In the genomic region with DNA sequence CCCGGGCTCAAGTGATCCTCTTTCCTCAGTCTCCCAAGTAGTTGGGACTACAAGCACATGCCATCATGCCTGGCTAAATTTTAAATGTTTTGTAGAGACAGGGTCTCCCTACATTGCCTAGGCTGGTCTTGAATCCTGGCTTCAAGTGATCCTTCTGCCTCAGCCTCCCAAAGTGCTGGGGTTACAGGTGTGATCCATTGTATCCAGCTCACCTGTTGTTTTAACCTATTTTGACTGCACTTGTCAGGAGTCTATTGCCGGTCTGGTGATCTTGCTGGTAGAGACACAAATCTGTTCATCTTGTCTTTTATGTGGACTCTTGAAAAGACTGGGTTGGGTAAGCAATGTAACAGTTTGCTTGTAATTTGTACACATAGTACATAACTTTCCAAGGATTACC, we compare ENCODE assay signal across 31 cellular contexts. TPM values are rescaled to one million over a fixed set of nuclear protein-coding genes. Genes with fewer than 3 reads are reported as not detected.
A peak's percentile ranks its signal among the peaks of the same experiment; 100 is the strongest.
DNase-seq lines count a peak whose midpoint lies in the region; ATAC-seq and TF ChIP-seq lines count a peak whose summit lies in the region.
"Had no signal": no experiment of that assay in that cellular context is flagged by ENCODE, and none has a peak within 500 bp of the region (broad histone marks: within the 10 kb centered on the region; RNA-seq: fewer than 3 reads in every experiment).

No MANE protein-coding gene starts in this region.

- no peak overlapping the region for H4K8ac ChIP-seq in trophoblast cell (ENCODE audit: low read depth, low read length)

- H3K4ac ChIP-seq in trophoblast cell (ENCODE audit: low read depth, low read length) = peak overlapping the region; percentile 85

- TF ChIP-seq CTCF in CD14-positive monocyte (IDR thresholded peaks at IDR 0.05) (no peak), HEK293 (tag by site-specific recombination; IDR thresholded peaks at IDR 0.05) (no peak), adrenal gland (IDR thresholded peaks at IDR 0.05) (no peak), upper lobe of right lung (IDR thresholded peaks at IDR 0.05) (no peak)

- H3K27ac Mint-ChIP-seq in CD14-positive monocyte = peak overlapping the region in 4 of 7 donors; percentile 8 to 80 (median 53)
- H3K27ac Mint-ChIP-seq: activated CD4-positive, alpha-beta T cell treated with anti-CD3 and anti-CD28 coated beads, Interleukin-2, amount 10 ng/mL, durations not matched to agents 7 days and 5 days; activated CD8-positive, alpha-beta memory T cell treated with anti-CD3 and anti-CD28 coated beads, Interleukin-2, amount 10 ng/mL, durations not matched to agents 7 days and 5 days; activated naive CD4-positive, alpha-beta T cell treated with anti-CD3 and anti-CD28 coated beads for 36 hours had no signal

- peaks cover 0 to 4% (median 0%) of the 10 kb centered on the region in 7 donors for H3K9me3 Mint-ChIP-seq in CD14-positive monocyte
- H3K9me3 Mint-ChIP-seq: activated CD4-positive, alpha-beta T cell treated with anti-CD3 and anti-CD28 coated beads, Interleukin-2, amount 10 ng/mL, durations not matched to agents 7 days and 5 days; activated naive CD4-positive, alpha-beta T cell treated with anti-CD3 and anti-CD28 coated beads for 36 hours; neural crest cell had no signal

- no peak overlapping the region for H3K14ac ChIP-seq in trophoblast cell (ENCODE audit: low read length)

- H3K4me1 ChIP-seq in HEK293 (ENCODE audit: control insufficient read depth, insufficient read depth, low read length) (peaks cover 14% of the 10 kb centered on the region), adrenal gland (replicated peaks in 1 of 2) (peaks cover 56 to 89% of the 10 kb centered on the region in 2 donors), trophoblast cell (ENCODE audit: control insufficient read depth in 1 of 2, insufficient read depth in 2 of 2, low read length in 2 of 2) (peaks cover 9 to 18% of the 10 kb centered on the region in 2 experiments), upper lobe of right lung (peaks cover 50% of the 10 kb centered on the region)
- H3K4me1 ChIP-seq: BE2C had no signal

- no peak overlapping the region for H2BK5ac ChIP-seq in trophoblast cell (ENCODE audit: low read depth, low read length, poor library complexity)

- DNase-seq in CD14-positive monocyte (ENCODE audit: low spot score) = no peak
- no peak for DNase-seq in adrenal gland
- no peak for DNase-seq in trophoblast cell
- DNase-seq in glomerular visceral epithelial cell (ENCODE audit: extremely low spot score) = no peak
- no peak for DNase-seq in upper lobe of right lung
- no peak for DNase-seq in COLO829 (ENCODE audit: low spot score)
- DNase-seq: activated CD4-positive, alpha-beta T cell treated with anti-CD3 and anti-CD28 coated beads, Interleukin-2, amount 10 ng/mL, durations not matched to agents 7 days and 5 days; activated CD8-positive, alpha-beta memory T cell treated with anti-CD3 and anti-CD28 coated beads, Interleukin-2, amount 10 ng/mL, durations not matched to agents 7 days and 5 days; activated naive CD4-positive, alpha-beta T cell treated with anti-CD3 and anti-CD28 coated beads for 36 hours; BE2C; DMS53; effector memory CD4-positive, alpha-beta T cell; erythroblast; H7; NCI-H1417; NCI-H2029 treated with DMSO at 0.1 percent for 48 hours; NCI-H69; ovary; PC-3; stimulated activated naive CD4-positive, alpha-beta T cell treated with Interleukin-2 at 50 U/mL for 16 hours; T-helper 2 cell had no signal

- H3K18ac ChIP-seq in trophoblast cell (ENCODE audit: low read length) = peak overlapping the region; percentile 54

- WGBS in adrenal gland, 4 donors = 93 to 100% (median 97%) methylated on average over 2 of the region's 2 CpGs
- no CpG with 5 or more reads among the region's 2 CpGs for WGBS in trophoblast cell (ENCODE audit: extremely low coverage, insufficient coverage, insufficient read length)

- H2BK12ac ChIP-seq in trophoblast cell (ENCODE audit: low read length) = no peak overlapping the region

- peaks cover 58 to 65% of the 10 kb centered on the region in 2 donors for H3K36me3 Mint-ChIP-seq in CD14-positive monocyte

- H3K9me3 ChIP-seq in HEK293 (ENCODE audit: control insufficient read depth, insufficient read depth, low read depth, low read length) (no peaks in the 10 kb centered on the region), adrenal gland (replicated peaks in 1 of 3) (no peaks in the 10 kb centered on the region), trophoblast cell (ENCODE audit: insufficient read depth, low read depth, low read length) (no peaks in the 10 kb centered on the region), upper lobe of right lung (no peaks in the 10 kb centered on the region)
- H3K9me3 ChIP-seq: ascending aorta, BE2C, ovary, thoracic aorta, vagina had no signal

- H3K4me2 ChIP-seq in trophoblast cell (ENCODE audit: low read length) = no peak overlapping the region

- H3K9ac ChIP-seq in trophoblast cell (ENCODE audit: low read length) = no peak overlapping the region

- no peak overlapping the region for H4K12ac ChIP-seq in trophoblast cell (ENCODE audit: low read depth, low read length)

- H3K79me1 ChIP-seq in trophoblast cell (ENCODE audit: low read length) = no peaks in the 10 kb centered on the region

- H3K4me3 ChIP-seq in HEK293 (ENCODE audit: low read depth, low read length) (no peak overlapping the region), adrenal gland (no peak overlapping the region), trophoblast cell (ENCODE audit: low read depth, low read length) (no peak overlapping the region), upper lobe of right lung (no peak overlapping the region)
- H3K4me3 ChIP-seq: ascending aorta, cardiac muscle cell, coronary artery, ovary, SK-N-MC, skin epidermis, thoracic aorta, vagina had no signal

- H3K27ac ChIP-seq in HEK293 (ENCODE audit: extremely low read depth, low read depth, low read length) (no peak overlapping the region), adrenal gland (peak overlapping the region in 3 of 5 donors; percentile 56 to 85 (median 59)), trophoblast cell (ENCODE audit: low read depth, low read length) (peak overlapping the region; percentile 27), upper lobe of right lung (no peak overlapping the region)
- H3K27ac ChIP-seq: ascending aorta, cardiac muscle cell, coronary artery, ovary, SK-N-MC, skin epidermis, thoracic aorta, vagina had no signal

- CTCF ChIA-PET in HEK293 (lab: Yijun Ruan, JAX) = interaction anchor here (0.7 kb wide), 1 partner anchor 8 kb away, joined by 3 read pairs; a partner anchor contains a TSS

- H2AFZ ChIP-seq in trophoblast cell (ENCODE audit: insufficient read depth, low read length, poor library complexity) = no peak overlapping the region

- no peaks in the 10 kb centered on the region for H3K27me3 ChIP-seq in adrenal gland
- H3K27me3 ChIP-seq in trophoblast cell (ENCODE audit: insufficient read depth, low read length) = no peaks in the 10 kb centered on the region
- no peaks in the 10 kb centered on the region for H3K27me3 ChIP-seq in upper lobe of right lung
- H3K27me3 ChIP-seq: ascending aorta, BE2C, cardiac muscle cell, ovary, vagina had no signal

- no peak overlapping the region for H4K91ac ChIP-seq in trophoblast cell (ENCODE audit: low read depth, low read length)

- H2AK5ac ChIP-seq in trophoblast cell (ENCODE audit: low read length) = no peak overlapping the region

- ATAC-seq in upper lobe of right lung = no peak
- ATAC-seq: activated CD8-positive, alpha-beta memory T cell treated with anti-CD3 and anti-CD28 coated beads, Interleukin-2, amount 10 ng/mL, durations not matched to agents 7 days and 5 days; left lobe of liver; PC-3 had no signal

- peaks cover 8% of the 10 kb centered on the region for H3K79me2 ChIP-seq in trophoblast cell (ENCODE audit: control insufficient read depth, insufficient read depth, low read length, poor library complexity)

- H3K4me3 Mint-ChIP-seq in CD14-positive monocyte = no peak overlapping the region
- H3K4me3 Mint-ChIP-seq: activated CD4-positive, alpha-beta T cell treated with anti-CD3 and anti-CD28 coated beads, Interleukin-2, amount 10 ng/mL, durations not matched to agents 7 days and 5 days; activated CD8-positive, alpha-beta memory T cell treated with anti-CD3 and anti-CD28 coated beads, Interleukin-2, amount 10 ng/mL, durations not matched to agents 7 days and 5 days; activated naive CD4-positive, alpha-beta T cell treated with anti-CD3 and anti-CD28 coated beads for 36 hours; neural crest cell had no signal

- intact Hi-C loops in CD14-positive monocyte (cut with micrococcal nuclease) (no loop called here), adrenal gland (cut with DNase I) (no loop called here), upper lobe of right lung (cut with DNase I) (no loop called here)

- H3K4me1 Mint-ChIP-seq in CD14-positive monocyte = peaks cover 25% of the 10 kb centered on the region

- TF ChIP-seq POLR2A in adrenal gland (IDR thresholded peaks at IDR 0.05) = no peak

- H3K27me3 Mint-ChIP-seq in CD14-positive monocyte (ENCODE audit: low read depth in 3 of 3) = no peaks in the 10 kb centered on the region
- H3K27me3 Mint-ChIP-seq: activated CD4-positive, alpha-beta T cell treated with anti-CD3 and anti-CD28 coated beads, Interleukin-2, amount 10 ng/mL, durations not matched to agents 7 days and 5 days; activated CD8-positive, alpha-beta memory T cell treated with anti-CD3 and anti-CD28 coated beads, Interleukin-2, amount 10 ng/mL, durations not matched to agents 7 days and 5 days had no signal

- H3K23ac ChIP-seq in trophoblast cell (ENCODE audit: low read length) = no peak overlapping the region

- POLR2A ChIA-PET in HEK293 (lab: Yijun Ruan, JAX) = no interaction called here

- H3K36me3 ChIP-seq in HEK293 (ENCODE audit: control insufficient read depth in 2 of 2, insufficient read depth in 1 of 2, low read length in 2 of 2) (peaks cover 57 to 76% of the 10 kb centered on the region in 2 experiments), adrenal gland (replicated peaks in 1 of 2) (peaks cover 0 to 34% of the 10 kb centered on the region in 2 donors), trophoblast cell (ENCODE audit: control insufficient read depth in 1 of 2, insufficient read depth in 2 of 2, low read length in 2 of 2) (peaks cover 12 to 18% of the 10 kb centered on the region in 2 experiments), upper lobe of right lung (peaks cover 72% of the 10 kb centered on the region)
- H3K36me3 ChIP-seq: ovary had no signal

- no peak overlapping the region for H2BK120ac ChIP-seq in trophoblast cell (ENCODE audit: insufficient read depth, low read length, poor library complexity)

RNA-seq across cellular contexts. Expression of a gene that starts 7.9 kb away (rescaled TPM):
- polyA plus RNA-seq in CD14-positive monocyte = 10 to 100 TPM; 11.7 to 16.7 TPM
- total RNA-seq in adrenal gland = 100 to 1,000 TPM in 2 of 8 donors, 10 to 100 TPM in 6; 54.8 to 148 (median 94.4) TPM
- polyA plus RNA-seq in adrenal gland = 10 to 100 TPM; 11.8 to 57.5 (median 25.8) TPM
- polyA plus RNA-seq in trophoblast cell (2013) = 31.5 and 31.9 TPM in 2 replicates
- 48.7 TPM for total RNA-seq in upper lobe of right lung

Comparison
In these comparisons a context has a peak if more than half of its experiments do, and no peak if none do; other contexts are left out.
1. H3K27ac ChIP-seq: peak in adrenal gland (3 of 5) and trophoblast cell (single experiment); none in HEK293 (single experiment) and upper lobe of right lung (single experiment).